8 cellular contexts compared by ENCODE assay signal in the genomic region with DNA sequence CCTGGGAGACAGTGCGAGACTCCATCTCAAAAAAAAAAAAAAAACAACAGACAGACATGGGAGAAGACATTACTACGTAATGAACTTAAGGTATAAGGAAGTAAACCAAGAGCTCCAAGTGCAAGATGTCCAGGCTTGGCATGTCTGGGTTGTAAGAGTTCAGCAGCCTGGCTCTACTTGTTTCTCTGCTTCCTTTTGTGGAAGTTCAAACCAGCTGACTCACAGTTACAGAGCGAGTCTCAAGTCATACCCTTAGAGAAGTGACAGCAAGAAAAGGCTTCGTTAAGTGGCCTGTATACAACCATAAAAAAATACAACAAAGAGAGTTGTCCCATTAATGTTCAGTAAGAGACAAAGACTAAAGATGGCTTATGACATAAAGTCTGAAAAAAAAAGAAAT. TPM values are rescaled to one million over a fixed set of nuclear protein-coding genes. Genes with fewer than 3 reads are reported as not detected.
DNase-seq lines count a peak whose midpoint lies in the region; ATAC-seq and TF ChIP-seq lines count a peak whose summit lies in the region.

No MANE protein-coding gene starts in this region.

- H4K20me1 ChIP-seq in BLaER1 treated with 17β-estradiol and CSF1 and Interleukin-3, amounts not matched to agents 10 nM and 100 nM: peaks cover 0 to 38% (median 24%) of the 10 kb centered on the region in 11 experiments; a peak in 9 of 22 replicates

- H3K9me3 ChIP-seq in BLaER1 treated with 17β-estradiol and CSF1 and Interleukin-3, amounts not matched to agents 10 nM and 100 nM (replicated peaks in 1 of 11): no peaks in the 10 kb centered on the region
- H3K9me3 ChIP-seq in mucosa of stomach (ENCODE audit: control insufficient read depth, low read length): no peaks in the 10 kb centered on the region

- peak overlapping the region in 6 of 11 experiments; percentile 75 to 90 (median 83); a peak in 12 of 22 replicates for H3K9ac ChIP-seq in BLaER1 treated with 17β-estradiol and CSF1 and Interleukin-3, amounts not matched to agents 10 nM and 100 nM
- peak overlapping the region; percentile 39 for H3K9ac ChIP-seq in mucosa of stomach (ENCODE audit: low read length)

- peak overlapping the region; percentile 69 to 89 (median 76); a peak in 17 of 20 replicates for H3K4me3 ChIP-seq in BLaER1 treated with 17β-estradiol and CSF1 and Interleukin-3, amounts not matched to agents 10 nM and 100 nM
- peak overlapping the region; percentile 0 for H3K4me3 ChIP-seq in choroid plexus epithelial cell (ENCODE audit: low read depth, low read length)
- no peak overlapping the region for H3K4me3 ChIP-seq in mucosa of stomach (ENCODE audit: low read length)

- no peak for TF ChIP-seq CTCF in choroid plexus epithelial cell (conservative IDR thresholded peaks at IDR 0.05; ENCODE audit: low read depth, low read length)

- peaks cover 13 to 31% (median 20%) of the 10 kb centered on the region in 10 experiments for H3K4me1 ChIP-seq in BLaER1 treated with 17β-estradiol and CSF1 and Interleukin-3, amounts not matched to agents 10 nM and 100 nM
- H3K4me1 ChIP-seq in mucosa of stomach (ENCODE audit: control insufficient read depth, insufficient read depth, low read length): peaks cover 23% of the 10 kb centered on the region

- peak overlapping the region in 10 of 11 experiments; percentile 69 to 87 (median 77); a peak in 18 of 22 replicates for H3K27ac ChIP-seq in BLaER1 treated with 17β-estradiol and CSF1 and Interleukin-3, amounts not matched to agents 10 nM and 100 nM

- peaks cover 74 to 87% (median 79%) of the 10 kb centered on the region in 11 experiments for H3K36me3 ChIP-seq in BLaER1 treated with 17β-estradiol and CSF1 and Interleukin-3, amounts not matched to agents 10 nM and 100 nM
- no peaks in the 10 kb centered on the region for H3K36me3 ChIP-seq in mucosa of stomach (ENCODE audit: control insufficient read depth, insufficient read depth, low read length)

- DNase-seq in NOMO-1 treated with DMSO at 0.1 percent for 48 hours (lab: John Stamatoyannopoulos, UW; ENCODE audit: unreplicated experiment): peak; percentile 85
- DNase-seq in choroid plexus epithelial cell (ENCODE audit: low read depth): peak; percentile 56
- no peak for DNase-seq in SK-N-DZ (ENCODE audit: low spot score)
- DNase-seq in NCI-H1694 (lab: John Stamatoyannopoulos, UW): no peak
- DNase-seq in retina: no peak

- peak overlapping the region; percentile 90 to 99 (median 95) for H3K4me2 ChIP-seq in BLaER1 treated with 17β-estradiol and CSF1 and Interleukin-3, amounts not matched to agents 10 nM and 100 nM

- H3K27me3 ChIP-seq in BLaER1 treated with 17β-estradiol and CSF1 and Interleukin-3, amounts not matched to agents 10 nM and 100 nM: no peaks in the 10 kb centered on the region
- H3K27me3 ChIP-seq in mucosa of stomach (ENCODE audit: control insufficient read depth, insufficient read depth, low read length): no peaks in the 10 kb centered on the region

- ATAC-seq in GM18511 (IDR thresholded peaks at IDR 0.05; ENCODE audit: unreplicated experiment): no peak

RNA-seq across cellular contexts. Expression of a gene that starts 1.3 kb away (rescaled TPM):
- polyA plus RNA-seq in SK-N-DZ (2014; cell fraction: cytosol; rRNA removed): 17.5 and 27.2 TPM in 2 replicates
- polyA plus RNA-seq in SK-N-DZ (2014; cell fraction: nucleus; rRNA removed): 15.0 and 20.5 TPM in 2 replicates

RNA-seq across cellular contexts. Expression of a gene that starts 24.3 kb away (rescaled TPM):
- 84.3 and 84.8 TPM in 2 replicates for polyA plus RNA-seq in SK-N-DZ (2014; cell fraction: cytosol; rRNA removed)
- 250 and 318 TPM in 2 replicates for polyA plus RNA-seq in SK-N-DZ (2014; cell fraction: nucleus; rRNA removed)

RNA-seq across cellular contexts. Expression of a gene that starts 31.5 kb away (rescaled TPM):
- not detected in 2 replicates for polyA plus RNA-seq in SK-N-DZ (2014; cell fraction: cytosol; rRNA removed)
- polyA plus RNA-seq in SK-N-DZ (2014; cell fraction: nucleus; rRNA removed): not detected in 2 replicates

RNA-seq across cellular contexts. Expression of a gene that starts 50.5 kb away (rescaled TPM):
- 92.1 and 102 TPM in 2 replicates for polyA plus RNA-seq in SK-N-DZ (2014; cell fraction: cytosol; rRNA removed)
- 34.6 and 40.4 TPM in 2 replicates for polyA plus RNA-seq in SK-N-DZ (2014; cell fraction: nucleus; rRNA removed)

RNA-seq across cellular contexts. Expression of a gene that starts 52.9 kb away (rescaled TPM):
- polyA plus RNA-seq in SK-N-DZ (2014; cell fraction: cytosol; rRNA removed): 14.5 and 18.2 TPM in 2 replicates
- polyA plus RNA-seq in SK-N-DZ (2014; cell fraction: nucleus; rRNA removed): 56.5 and 85.9 TPM in 2 replicates

Comparison
In these comparisons a context has a peak if more than half of its experiments do, and no peak if none do; other contexts are left out.
1. DNase-seq: peak in NOMO-1 treated with DMSO at 0.1 percent for 48 hours (single experiment) and choroid plexus epithelial cell (single experiment); none in SK-N-DZ (single experiment), NCI-H1694 (single experiment) and retina (single experiment).